In the genomic region with DNA sequence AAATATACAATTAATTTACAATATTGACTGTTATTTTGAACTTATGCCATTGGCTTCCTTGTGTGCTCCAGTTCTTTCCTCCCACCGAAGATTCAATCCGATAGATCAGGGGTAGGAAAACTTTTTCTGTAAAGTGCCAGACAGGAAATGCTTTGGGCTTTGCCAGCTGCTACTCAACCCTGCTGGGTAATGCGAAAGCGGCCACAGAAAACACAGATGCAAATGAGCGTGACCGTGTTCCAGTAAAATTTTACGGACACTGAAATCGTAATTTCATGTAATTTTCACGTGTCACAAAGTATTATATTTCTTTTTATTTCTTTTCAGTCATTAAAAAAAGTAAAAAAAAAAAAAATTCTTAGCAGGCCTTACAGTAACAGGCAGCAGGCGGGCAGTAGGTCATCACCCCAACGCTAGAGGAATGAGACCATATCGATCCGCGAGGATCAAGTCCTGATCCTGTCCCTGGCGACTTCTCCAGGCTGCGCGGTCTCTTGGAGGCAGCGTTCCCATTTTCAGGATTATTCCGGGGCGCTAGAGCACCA, we compare ENCODE assay signal across 1 cellular context.
TF ChIP-seq lines count a peak whose summit lies in the region.

No MANE protein-coding gene starts in this region.

TF ChIP-seq in GM23338, 12 proteins besides CTCF, POLR2A, EP300 and RAD21 (continued from another document):
- TF ChIP-seq, protein P1, sequence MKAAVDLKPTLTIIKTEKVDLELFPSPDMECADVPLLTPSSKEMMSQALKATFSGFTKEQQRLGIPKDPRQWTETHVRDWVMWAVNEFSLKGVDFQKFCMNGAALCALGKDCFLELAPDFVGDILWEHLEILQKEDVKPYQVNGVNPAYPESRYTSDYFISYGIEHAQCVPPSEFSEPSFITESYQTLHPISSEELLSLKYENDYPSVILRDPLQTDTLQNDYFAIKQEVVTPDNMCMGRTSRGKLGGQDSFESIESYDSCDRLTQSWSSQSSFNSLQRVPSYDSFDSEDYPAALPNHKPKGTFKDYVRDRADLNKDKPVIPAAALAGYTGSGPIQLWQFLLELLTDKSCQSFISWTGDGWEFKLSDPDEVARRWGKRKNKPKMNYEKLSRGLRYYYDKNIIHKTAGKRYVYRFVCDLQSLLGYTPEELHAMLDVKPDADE (IDR thresholded peaks at IDR 0.05), result no peak
- no peak for TF ChIP-seq NANOG (IDR thresholded peaks at IDR 0.05; ENCODE audit: borderline replicate concordance)
- no peak for TF ChIP-seq EZH2 (IDR thresholded peaks at IDR 0.05; ENCODE audit: low read depth, unreplicated experiment)
